In the genomic region with DNA sequence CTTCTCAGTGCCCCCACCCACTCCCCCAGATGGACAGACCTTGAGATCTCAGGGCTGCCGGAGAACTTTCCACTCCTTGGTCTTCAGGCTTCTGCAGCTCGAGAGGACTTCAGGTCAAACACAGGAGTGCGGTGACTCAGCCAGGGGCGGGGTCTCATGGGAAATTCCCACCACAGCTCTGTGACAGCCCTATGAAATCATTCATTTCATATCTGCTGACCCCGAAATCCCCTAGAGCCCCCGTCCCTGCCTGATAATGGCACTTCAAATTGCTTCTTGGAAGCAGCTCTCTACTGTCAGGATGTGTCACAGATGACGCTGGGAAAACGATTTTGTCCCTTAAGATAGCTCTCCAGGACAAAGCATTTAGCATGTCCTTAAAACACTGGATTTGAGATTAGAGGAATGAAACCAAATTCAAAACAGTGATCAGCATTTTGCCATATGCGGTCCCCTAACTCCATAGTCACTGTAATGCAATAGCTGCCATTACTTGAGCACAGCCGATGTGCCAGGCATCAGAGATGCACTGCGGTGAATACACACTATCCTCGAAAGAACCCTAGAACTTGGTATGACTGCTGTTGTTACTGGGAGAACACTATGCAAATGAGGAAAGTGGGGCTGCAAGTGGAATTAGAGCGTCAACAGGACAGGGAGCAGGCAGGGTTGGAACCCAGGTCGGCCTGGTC, we compare ENCODE assay signal across 1 cellular context.
TF ChIP-seq lines count a peak whose summit lies in the region.

A gene (minus strand): TSS at position 95 of the 692 bp plus-strand sequence. CDS start 845 bp downstream, outside the sequence.

TF ChIP-seq in K562, 482 proteins besides CTCF, POLR2A, EP300 and RAD21 (continued from another document):
- TF ChIP-seq NCOR1 (IDR thresholded peaks at IDR 0.05), result 0 out of 2 replicates have a peak, but pooled peaks have one; percentile 49
- TF ChIP-seq TAL1 (IDR thresholded peaks at IDR 0.05), result no peak
- 0 out of 4 replicates have a peak, but pooled peaks of 1 of the 2 experiments have one; percentile 31 for TF ChIP-seq TBL1XR1 (IDR thresholded peaks at IDR 0.05; ENCODE audit: low read length in 2 of 2)
- TF ChIP-seq CBFA2T2 (conservative IDR thresholded peaks at IDR 0.05), result peak; percentile 48; the same call in 1 of the 2 replicates
- no peak for TF ChIP-seq LEF1 (IDR thresholded peaks at IDR 0.05)
- TF ChIP-seq FOSL1 (tag; conservative IDR thresholded peaks at IDR 0.05), result peak; percentile 70; the same call in 1 of the 2 replicates
- peak; percentile 16 to 43; a peak in 1 of 4 replicates for TF ChIP-seq KDM1A (IDR thresholded peaks at IDR 0.05)
- peak; percentile 35 for TF ChIP-seq NEUROD1 (IDR thresholded peaks at IDR 0.05; ENCODE audit: borderline replicate concordance, low read depth, low read length, partially characterized antibody)
- TF ChIP-seq DPF2 (IDR thresholded peaks at IDR 0.05), result peak; percentile 40; the same call in 1 of the 2 replicates
- TF ChIP-seq, protein P1, sequence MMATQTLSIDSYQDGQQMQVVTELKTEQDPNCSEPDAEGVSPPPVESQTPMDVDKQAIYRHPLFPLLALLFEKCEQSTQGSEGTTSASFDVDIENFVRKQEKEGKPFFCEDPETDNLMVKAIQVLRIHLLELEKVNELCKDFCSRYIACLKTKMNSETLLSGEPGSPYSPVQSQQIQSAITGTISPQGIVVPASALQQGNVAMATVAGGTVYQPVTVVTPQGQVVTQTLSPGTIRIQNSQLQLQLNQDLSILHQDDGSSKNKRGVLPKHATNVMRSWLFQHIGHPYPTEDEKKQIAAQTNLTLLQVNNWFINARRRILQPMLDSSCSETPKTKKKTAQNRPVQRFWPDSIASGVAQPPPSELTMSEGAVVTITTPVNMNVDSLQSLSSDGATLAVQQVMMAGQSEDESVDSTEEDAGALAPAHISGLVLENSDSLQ (IDR thresholded peaks at IDR 0.05), result peak; percentile 31
- TF ChIP-seq, protein P2, sequence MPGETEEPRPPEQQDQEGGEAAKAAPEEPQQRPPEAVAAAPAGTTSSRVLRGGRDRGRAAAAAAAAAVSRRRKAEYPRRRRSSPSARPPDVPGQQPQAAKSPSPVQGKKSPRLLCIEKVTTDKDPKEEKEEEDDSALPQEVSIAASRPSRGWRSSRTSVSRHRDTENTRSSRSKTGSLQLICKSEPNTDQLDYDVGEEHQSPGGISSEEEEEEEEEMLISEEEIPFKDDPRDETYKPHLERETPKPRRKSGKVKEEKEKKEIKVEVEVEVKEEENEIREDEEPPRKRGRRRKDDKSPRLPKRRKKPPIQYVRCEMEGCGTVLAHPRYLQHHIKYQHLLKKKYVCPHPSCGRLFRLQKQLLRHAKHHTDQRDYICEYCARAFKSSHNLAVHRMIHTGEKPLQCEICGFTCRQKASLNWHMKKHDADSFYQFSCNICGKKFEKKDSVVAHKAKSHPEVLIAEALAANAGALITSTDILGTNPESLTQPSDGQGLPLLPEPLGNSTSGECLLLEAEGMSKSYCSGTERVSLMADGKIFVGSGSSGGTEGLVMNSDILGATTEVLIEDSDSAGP (CRISPR knock-in tag; IDR thresholded peaks at IDR 0.05), result 0 out of 2 replicates have a peak, but pooled peaks have one; percentile 28
- peak; percentile 41; the same call in 1 of the 2 replicates for TF ChIP-seq SMARCA4 (IDR thresholded peaks at IDR 0.05)
- TF ChIP-seq RFX7 (CRISPR knock-in tag; IDR thresholded peaks at IDR 0.05), result no peak
- peak; percentile 87; the same call in 1 of the 2 replicates for TF ChIP-seq JUN (IDR thresholded peaks at IDR 0.05; ENCODE audit: borderline replicate concordance, low read depth, low read length)
- TF ChIP-seq JUN (CRISPR knock-in tag; IDR thresholded peaks at IDR 0.05; ENCODE audit: borderline replicate concordance), result no peak
- TF ChIP-seq JUND (IDR thresholded peaks at IDR 0.05; ENCODE audit: borderline replicate concordance, low read depth, low read length), result peak; percentile 87
- peak; percentile 70; the same call in 1 of the 3 replicates for TF ChIP-seq JUND (tag; IDR thresholded peaks at IDR 0.05; ENCODE audit: borderline replicate concordance, low read depth, low read length)
- no peak for TF ChIP-seq RBM22 (IDR thresholded peaks at IDR 0.05; ENCODE audit: low read depth, low read length, poor library complexity, severe bottlenecking)
- no peak for TF ChIP-seq XRCC3 (IDR thresholded peaks at IDR 0.05)
- TF ChIP-seq, protein P3, sequence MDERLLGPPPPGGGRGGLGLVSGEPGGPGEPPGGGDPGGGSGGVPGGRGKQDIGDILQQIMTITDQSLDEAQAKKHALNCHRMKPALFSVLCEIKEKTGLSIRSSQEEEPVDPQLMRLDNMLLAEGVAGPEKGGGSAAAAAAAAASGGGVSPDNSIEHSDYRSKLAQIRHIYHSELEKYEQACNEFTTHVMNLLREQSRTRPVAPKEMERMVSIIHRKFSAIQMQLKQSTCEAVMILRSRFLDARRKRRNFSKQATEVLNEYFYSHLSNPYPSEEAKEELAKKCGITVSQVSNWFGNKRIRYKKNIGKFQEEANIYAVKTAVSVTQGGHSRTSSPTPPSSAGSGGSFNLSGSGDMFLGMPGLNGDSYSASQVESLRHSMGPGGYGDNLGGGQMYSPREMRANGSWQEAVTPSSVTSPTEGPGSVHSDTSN (CRISPR knock-in tag; IDR thresholded peaks at IDR 0.05; ENCODE audit: low read depth), result no peak
- TF ChIP-seq, protein P3 (tag; conservative IDR thresholded peaks at IDR 0.05; ENCODE audit: low read depth), result peak; percentile 26; the same call in 1 of the 2 replicates
- TF ChIP-seq TCF3 (CRISPR knock-in tag; IDR thresholded peaks at IDR 0.05), result peak; percentile 59
- peak; percentile 71 for TF ChIP-seq CBFA2T3 (IDR thresholded peaks at IDR 0.05)
- 0 out of 2 replicates have a peak, but pooled peaks have one; percentile 10 for TF ChIP-seq SMARCE1 (IDR thresholded peaks at IDR 0.05)
- TF ChIP-seq CREB1 (IDR thresholded peaks at IDR 0.05), result peak; percentile 43; the same call in 1 of the 2 replicates
- no peak for TF ChIP-seq CREB1 (CRISPR knock-in tag; IDR thresholded peaks at IDR 0.05)
- peak in 1 of 2 experiments; percentile 12; a peak in 1 of 4 replicates for TF ChIP-seq RCOR1 (IDR thresholded peaks at IDR 0.05; ENCODE audit: borderline replicate concordance in 1 of 2, low read depth in 2 of 2, low read length in 2 of 2)
- TF ChIP-seq, protein P4, sequence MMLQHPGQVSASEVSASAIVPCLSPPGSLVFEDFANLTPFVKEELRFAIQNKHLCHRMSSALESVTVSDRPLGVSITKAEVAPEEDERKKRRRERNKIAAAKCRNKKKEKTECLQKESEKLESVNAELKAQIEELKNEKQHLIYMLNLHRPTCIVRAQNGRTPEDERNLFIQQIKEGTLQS (IDR thresholded peaks at IDR 0.05), result peak; percentile 85
- TF ChIP-seq, protein P4 (CRISPR knock-in tag; conservative IDR thresholded peaks at IDR 0.05), result no peak
